8 cellular contexts compared by ENCODE assay signal in the genomic region with DNA sequence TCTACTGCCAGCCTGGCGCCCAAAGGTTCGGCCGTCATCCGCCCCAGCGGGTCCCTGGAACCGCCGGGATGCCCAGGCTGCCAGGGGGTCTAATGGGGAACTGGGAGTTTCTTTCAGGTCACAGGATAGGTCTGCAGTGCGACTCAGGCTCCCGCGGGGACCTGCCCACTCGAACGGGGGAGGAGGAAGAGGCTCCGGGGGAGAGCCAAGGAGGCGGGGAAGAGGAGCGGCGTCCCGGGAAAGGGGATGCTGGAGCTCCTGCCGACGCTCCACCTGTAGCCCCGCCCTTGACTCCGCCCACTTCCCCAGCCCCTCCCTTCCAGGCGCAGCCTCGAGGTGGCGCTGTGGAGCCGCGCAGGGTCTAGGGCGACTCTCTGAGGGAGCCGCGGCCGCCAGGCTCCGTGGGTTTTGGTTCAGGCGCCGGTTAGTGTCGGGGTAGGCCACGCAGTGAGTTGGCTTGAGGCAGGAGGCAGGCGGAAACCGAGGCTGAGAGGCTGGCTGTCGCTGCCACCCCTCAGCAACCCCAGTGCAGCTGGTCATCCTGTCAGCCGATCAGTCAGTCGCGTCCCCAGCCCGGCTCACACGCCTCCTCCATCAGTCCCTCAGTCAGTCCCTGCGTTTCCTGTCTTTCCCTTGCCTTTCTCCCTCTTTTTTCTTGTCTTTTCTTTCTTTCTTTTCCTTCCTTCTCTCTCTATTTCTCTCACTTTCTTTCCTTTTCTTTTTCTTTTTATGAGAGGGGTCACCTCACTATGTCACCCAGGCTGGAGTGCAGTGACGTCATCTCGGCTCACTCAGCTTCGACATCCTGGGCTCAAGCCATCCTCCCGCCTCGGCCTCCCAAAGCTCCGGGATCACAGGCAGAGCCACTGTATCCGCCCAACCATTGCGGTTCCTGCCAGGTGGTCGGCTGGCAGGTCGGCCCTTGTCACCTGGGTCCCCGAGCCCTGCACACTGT. TPM values are rescaled to one million over a fixed set of nuclear protein-coding genes. Genes with fewer than 3 reads are reported as not detected.
DNase-seq lines count a peak whose midpoint lies in the region; ATAC-seq and TF ChIP-seq lines count a peak whose summit lies in the region.

No MANE protein-coding gene starts in this region.

- ATAC-seq in HG03139 (IDR thresholded peaks at IDR 0.05; ENCODE audit: unreplicated experiment): peak; percentile 60
- no peak for ATAC-seq in GM18519 (IDR thresholded peaks at IDR 0.05; ENCODE audit: low FRiP score, unreplicated experiment)

- peak; percentile 25 for DNase-seq in NCI-H526 treated with DMSO at 0.1 percent for 48 hours (lab: John Stamatoyannopoulos, UW)
- peak; percentile 86 to 89 for DNase-seq in activated CD4-positive, alpha-beta T cell treated with anti-CD3 and anti-CD28 coated beads, Interleukin-2, amount 50 U/mL, for 48 hours
- DNase-seq in dermis microvascular lymphatic vessel endothelial cell (ENCODE audit: low read depth in 2 of 2): peak; percentile 23 to 68
- DNase-seq in lower leg skin (ENCODE audit: low spot score in 2 of 2): peak; percentile 74 to 97
- peak; percentile 77 to 82 for DNase-seq in stimulated activated CD4-positive, alpha-beta T cell treated with anti-CD3 and anti-CD28 coated beads, Interleukin-4, amount 100 ng/mL, for 4 hours

- 23 to 24% methylated on average over 35 to 36 of the region's 55 CpGs for WGBS in lower leg skin, 2 donors

- TF ChIP-seq CTCF in GM12875 (IDR thresholded peaks at IDR 0.05; ENCODE audit: borderline replicate concordance, insufficient read depth, low read depth, low read length): peak; percentile 97
- peak in 1 of 3 donors; percentile 6 for TF ChIP-seq CTCF in lower leg skin (IDR thresholded peaks at IDR 0.05)

- H3K4me3 ChIP-seq in GM12875 (ENCODE audit: low read depth, low read length) (peak overlapping the region; percentile 41), lower leg skin (ENCODE audit: low read depth, poor library complexity, severe bottlenecking) (no peak overlapping the region)

- no peak for TF ChIP-seq POLR2A in lower leg skin (IDR thresholded peaks at IDR 0.05)

- intact Hi-C loops in lower leg skin (cut with DNase I; ENCODE audit: low total_unique reads): loop anchor here (10.0 kb wide), 1 partner anchor 294 kb away; no protein-coding TSS in a partner anchor

RNA-seq across cellular contexts. Expression of a gene that starts 26.4 kb away (rescaled TPM):
- total RNA-seq in dermis microvascular lymphatic vessel endothelial cell (106 and 111 TPM in 2 replicates), lower leg skin (10 to 100 TPM; 57.8 to 94.0 (median 80.7) TPM)

Comparison
In these comparisons a context has a peak if more than half of its experiments do, and no peak if none do; other contexts are left out.
1. DNase-seq: peak in every context shown above with its lines; median percentile 88 in activated CD4-positive, alpha-beta T cell treated with anti-CD3 and anti-CD28 coated beads, Interleukin-2, amount 50 U/mL, for 48 hours; 86 in lower leg skin; 80 in stimulated activated CD4-positive, alpha-beta T cell treated with anti-CD3 and anti-CD28 coated beads, Interleukin-4, amount 100 ng/mL, for 4 hours; 46 in dermis microvascular lymphatic vessel endothelial cell; 25 in NCI-H526 treated with DMSO at 0.1 percent for 48 hours.